In genomic region chr13:32045963-32046785, GRCh38 we compare ENCODE assay signal across 7 cellular contexts. TPM values are rescaled to one million over a fixed set of nuclear protein-coding genes. Genes with fewer than 3 reads are reported as not detected.
DNase-seq lines count a peak whose midpoint lies in the region; ATAC-seq and TF ChIP-seq lines count a peak whose summit lies in the region.

No MANE protein-coding gene starts in this region.

- no peaks in the 10 kb centered on the region for H3K27me3 ChIP-seq in HAP-1 (ENCODE audit: low read depth)

- intact Hi-C loops in mucosa of descending colon (cut with DNase I, micrococcal nuclease) = no loop called here

- peaks cover 18% of the 10 kb centered on the region for H3K4me1 ChIP-seq in HAP-1
- peaks cover 5% of the 10 kb centered on the region for H3K4me1 ChIP-seq in mucosa of descending colon (ENCODE audit: low read depth)

- in situ Hi-C loops in HAP-1 (cut with MboI; ENCODE audit: low sequenced_read_pairs) = no loop called here

- H3K4me3 ChIP-seq in HAP-1 (no peak overlapping the region), choroid plexus epithelial cell (ENCODE audit: low read depth, low read length) (no peak overlapping the region), mucosa of descending colon (no peak overlapping the region)

- H3K36me3 ChIP-seq in HAP-1 (replicated peaks) (no peaks in the 10 kb centered on the region), mucosa of descending colon (ENCODE audit: low read depth) (no peaks in the 10 kb centered on the region)

- ATAC-seq in mucosa of descending colon (peak; percentile 85), HG03095 (IDR thresholded peaks at IDR 0.05; ENCODE audit: unreplicated experiment) (no peak), GM19351 (IDR thresholded peaks at IDR 0.05; ENCODE audit: unreplicated experiment) (no peak)

- DNase-seq in HAP-1 (ENCODE audit: low spot score in 2 of 2) (peak; percentile 56 to 88), NCI-H69 (lab: John Stamatoyannopoulos, UW) (peak; percentile 57), choroid plexus epithelial cell (ENCODE audit: low read depth) (peak; percentile 72), mucosa of descending colon (peak in 1 of 3 donors; percentile 41), NCI-H2081 (lab: John Stamatoyannopoulos, UW) (no peak)

- H3K9me3 ChIP-seq in HAP-1 (no peaks in the 10 kb centered on the region), mucosa of descending colon (no peaks in the 10 kb centered on the region)

- TF ChIP-seq CTCF in choroid plexus epithelial cell (conservative IDR thresholded peaks at IDR 0.05; ENCODE audit: low read depth, low read length) (no peak), mucosa of descending colon (IDR thresholded peaks at IDR 0.05) (no peak)

RNA-seq across cellular contexts. Expression of gene FRY, which starts 14.6 kb away (rescaled TPM):
- total RNA-seq in mucosa of descending colon = 10 to 100 TPM in 2 of 3 donors, 1 to 10 TPM in 1; 9.2 to 38.5 (median 10.5) TPM

Comparison
In these comparisons a context has a peak if more than half of its experiments do, and no peak if none do; other contexts are left out.
1. DNase-seq: peak in HAP-1 (2 of 2), NCI-H69 (single experiment) and choroid plexus epithelial cell (single experiment); none in NCI-H2081 (0 of 2).